In genomic region chr4:161577604-161578301, GRCh38 we compare ENCODE assay signal across 12 cellular contexts.
DNase-seq lines count a peak whose midpoint lies in the region; ATAC-seq and TF ChIP-seq lines count a peak whose summit lies in the region.
"Had no signal": no experiment of that assay in that cellular context is flagged by ENCODE, and none has a peak within 500 bp of the region (broad histone marks: within the 10 kb centered on the region; RNA-seq: fewer than 3 reads in every experiment).

No MANE protein-coding gene starts in this region.

- H3K9me3 ChIP-seq in SK-N-SH (no peaks in the 10 kb centered on the region), sigmoid colon (no peaks in the 10 kb centered on the region)

- TF ChIP-seq CTCF in SK-N-SH (IDR thresholded peaks at IDR 0.05) (no peak), sigmoid colon (IDR thresholded peaks at IDR 0.05) (no peak)

- H3K27me3 ChIP-seq in SK-N-SH (ENCODE audit: insufficient read depth) (no peaks in the 10 kb centered on the region), sigmoid colon (no peaks in the 10 kb centered on the region)

- H2AFZ ChIP-seq in SK-N-SH (ENCODE audit: low read depth): peak overlapping the region; percentile 78; the same call in 1 of the 2 replicates

- intact Hi-C loops in sigmoid colon (cut with DNase I): no loop called here

- H3F3A ChIP-seq in SK-N-SH (replicated peaks; ENCODE audit: insufficient read depth): peaks cover 11% of the 10 kb centered on the region

- peak overlapping the region; percentile 15; the same call in 1 of the 2 replicates for H3K9ac ChIP-seq in SK-N-SH

- no peak for TF ChIP-seq POLR2A in sigmoid colon (IDR thresholded peaks at IDR 0.05)

- H3K27ac ChIP-seq in SK-N-SH (ENCODE audit: low read depth in 2 of 2, low read length in 1 of 2) (peak overlapping the region; percentile 83 to 88), sigmoid colon (peak overlapping the region in 1 of 4 donors; percentile 14)

- POLR2A ChIA-PET in SK-N-SH (lab: Yijun Ruan, JAX): no interaction called here

- TF ChIP-seq EP300 in SK-N-SH (IDR thresholded peaks at IDR 0.05; ENCODE audit: borderline replicate concordance in 1 of 2, low read depth in 1 of 2, low read length in 1 of 2) (peak; percentile 40 to 67; a peak in 2 of 4 replicates), sigmoid colon (IDR thresholded peaks at IDR 0.05) (no peak)

- H3K4me1 ChIP-seq in SK-N-SH (ENCODE audit: control insufficient read depth in 1 of 2, insufficient read depth in 2 of 2, low read depth in 1 of 2, low read length in 1 of 2) (no peaks in the 10 kb centered on the region; a peak in 1 of 4 replicates), sigmoid colon (peaks cover 0 to 12% (median 4%) of the 10 kb centered on the region in 4 donors)

- CTCF ChIA-PET in SK-N-SH (lab: Yijun Ruan, JAX): interaction anchor here (1.7 kb wide), 1 partner anchor 13 kb away, joined by 3 read pairs; no protein-coding TSS in a partner anchor

- WGBS in SK-N-SH (ENCODE audit: low lambda C conversion rate): 9% methylated on average over 5 of the region's 5 CpGs
- WGBS in sigmoid colon, 2 donors: 66 to 69% methylated on average over 5 of the region's 5 CpGs

- no peaks in the 10 kb centered on the region for H3K36me3 ChIP-seq in SK-N-SH (replicated peaks in 1 of 2; ENCODE audit: control insufficient read depth in 1 of 2, insufficient read depth in 2 of 2, low read length in 1 of 2)
- H3K36me3 ChIP-seq in sigmoid colon: no peaks in the 10 kb centered on the region

- H3K4me3 ChIP-seq in SK-N-SH (ENCODE audit: low read depth in 2 of 2, low read length in 1 of 2): peak overlapping the region in 1 of 2 experiments; percentile 21; a peak in 2 of 4 replicates
- H3K4me3 ChIP-seq in sigmoid colon: no peak overlapping the region

- H3K4me2 ChIP-seq in SK-N-SH: peak overlapping the region; percentile 67

- H3K9me2 ChIP-seq in SK-N-SH: no peaks in the 10 kb centered on the region; the same call in 1 of the 2 replicates

- no peak for TF ChIP-seq RAD21 in SK-N-SH (IDR thresholded peaks at IDR 0.05; ENCODE audit: low read length)

- no peaks in the 10 kb centered on the region for H4K20me1 ChIP-seq in SK-N-SH (ENCODE audit: insufficient read depth)

- DNase-seq in GM04503 (ENCODE audit: low read depth): peak; percentile 68
- DNase-seq in SK-N-SH: no peak
- DNase-seq in fibroblast of peridontal ligament (ENCODE audit: extremely low read depth): peak; percentile 42
- DNase-seq in pulmonary artery endothelial cell (ENCODE audit: low read depth, low spot score): peak; percentile 55
- DNase-seq in NCI-H345 (lab: John Stamatoyannopoulos, UW): no peak
- DNase-seq in sigmoid colon: no peak
- DNase-seq: HFFc6; NCI-H1092; stimulated activated CD4-positive, alpha-beta T cell treated with anti-CD3 and anti-CD28 coated beads, Interleukin-1b, Interleukin-23, amount 100 ng/mL, for 48 hours; stimulated activated naive CD8-positive, alpha-beta T cell treated with anti-CD3 and anti-CD28 coated beads, Interleukin-15, amount 100 ng/mL, for 72 hours had no signal

- H3K79me2 ChIP-seq in SK-N-SH (ENCODE audit: insufficient read depth): no peaks in the 10 kb centered on the region

- ATAC-seq in GM21390 (IDR thresholded peaks at IDR 0.05; ENCODE audit: unreplicated experiment) (no peak), GM18498 (IDR thresholded peaks at IDR 0.05; ENCODE audit: unreplicated experiment) (no peak)
- ATAC-seq: stimulated activated naive CD8-positive, alpha-beta T cell treated with anti-CD3 and anti-CD28 coated beads, Interleukin-15, amount 100 ng/mL, for 72 hours had no signal

TF ChIP-seq in SK-N-SH, 30 proteins besides CTCF, POLR2A, EP300 and RAD21:
- TF ChIP-seq FOSL2 (IDR thresholded peaks at IDR 0.05; ENCODE audit: borderline replicate concordance, low read depth) (peak; percentile 76; the same call in 1 of the 2 replicates), JUND (IDR thresholded peaks at IDR 0.05) (peak; percentile 92), USF2 (IDR thresholded peaks at IDR 0.05; ENCODE audit: borderline replicate concordance, low read depth, low read length) (no peak), TEAD4 (IDR thresholded peaks at IDR 0.05; ENCODE audit: borderline replicate concordance, insufficient read depth) (0 out of 2 replicates have a peak, but pooled peaks have one; percentile 61), EZH2phosphoT487 (IDR thresholded peaks at IDR 0.05; ENCODE audit: borderline replicate concordance, low read depth) (no peak), MAX (IDR thresholded peaks at IDR 0.05; ENCODE audit: low read depth) (no peak), YY1 (IDR thresholded peaks at IDR 0.05; ENCODE audit: low read depth) (no peak), POLR2AphosphoS5 (IDR thresholded peaks at IDR 0.05; ENCODE audit: low read depth, low read length) (peak; percentile 33; the same call in 1 of the 2 replicates), NFIC (IDR thresholded peaks at IDR 0.05; ENCODE audit: borderline replicate concordance) (peak; percentile 16; the same call in 1 of the 2 replicates), MEF2A (IDR thresholded peaks at IDR 0.05; ENCODE audit: borderline replicate concordance, low read depth) (no peak), TCF12 (IDR thresholded peaks at IDR 0.05) (peak; percentile 85), PBX3 (IDR thresholded peaks at IDR 0.05) (peak; percentile 79), NRF1 (IDR thresholded peaks at IDR 0.05; ENCODE audit: low read depth, low read length) (no peak)

Comparison
In these comparisons a context has a peak if more than half of its experiments do, and no peak if none do; other contexts are left out.
1. DNase-seq: peak in GM04503 (single experiment), fibroblast of peridontal ligament (single experiment) and pulmonary artery endothelial cell (single experiment); none in SK-N-SH (single experiment), NCI-H345 (single experiment) and sigmoid colon (single experiment).